Comparison of ENCODE assay signal across 10 cellular contexts in the genomic region with DNA sequence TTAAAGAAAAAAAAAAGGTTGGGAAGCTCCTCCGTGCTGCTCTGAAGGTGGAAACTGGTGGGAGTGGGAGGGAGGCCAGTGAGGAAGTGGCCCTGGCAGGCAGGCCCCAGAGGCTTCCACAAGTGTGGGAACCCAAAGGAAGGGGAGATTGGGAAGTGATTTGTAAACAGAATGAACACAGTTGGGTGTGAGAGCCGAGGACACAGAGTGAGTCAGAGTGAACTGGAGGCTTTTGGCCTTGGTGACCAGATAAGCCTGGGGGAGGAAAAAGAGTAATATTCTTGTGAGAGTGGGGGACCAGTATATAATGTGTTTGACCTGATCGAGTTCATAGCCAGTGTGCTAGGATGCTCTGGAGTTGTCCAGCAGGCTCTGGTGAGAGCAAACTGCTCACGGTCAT. TPM values are rescaled to one million over a fixed set of nuclear protein-coding genes. Genes with fewer than 3 reads are reported as not detected.
DNase-seq lines count a peak whose midpoint lies in the region; ATAC-seq and TF ChIP-seq lines count a peak whose summit lies in the region.
"Had no signal": no experiment of that assay in that cellular context is flagged by ENCODE, and none has a peak within 500 bp of the region (broad histone marks: within the 10 kb centered on the region; RNA-seq: fewer than 3 reads in every experiment).

No MANE protein-coding gene starts in this region.

- ATAC-seq in HG03342 (IDR thresholded peaks at IDR 0.05; ENCODE audit: unreplicated experiment), result no peak

- no peak for DNase-seq in Caco-2
- DNase-seq in ascending aorta (ENCODE audit: low spot score in 2 of 2), result no peak
- DNase-seq in suprapubic skin (ENCODE audit: low spot score in 2 of 2), result no peak
- no peak for DNase-seq in SIG-M5 (lab: John Stamatoyannopoulos, UW)
- no peak for DNase-seq in Karpas-422
- DNase-seq: NCI-H1694 treated with DMSO at 0.1 percent for 48 hours had no signal

- TF ChIP-seq RAD21 in liver (IDR thresholded peaks at IDR 0.05), result no peak

- H2AFZ ChIP-seq in ACC112 (ENCODE audit: low read length, unreplicated experiment) (no peak overlapping the region), Karpas-422 (ENCODE audit: low read length) (no peak overlapping the region)

- no peaks in the 10 kb centered on the region for H3K27me3 ChIP-seq in ACC112 (ENCODE audit: insufficient read depth, low read length)
- no peaks in the 10 kb centered on the region for H3K27me3 ChIP-seq in Caco-2 (replicated peaks; ENCODE audit: control insufficient read depth, insufficient read depth, low read length)
- H3K27me3 ChIP-seq in ascending aorta, result no peaks in the 10 kb centered on the region
- no peaks in the 10 kb centered on the region for H3K27me3 ChIP-seq in liver (ENCODE audit: control insufficient read depth in 4 of 4, insufficient read depth in 4 of 4, low read length in 3 of 4)
- no peaks in the 10 kb centered on the region for H3K27me3 ChIP-seq in suprapubic skin
- no peaks in the 10 kb centered on the region for H3K27me3 ChIP-seq in Karpas-422 (ENCODE audit: low read length)

- POLR2A ChIA-PET in Caco-2 (lab: Charles Lee), result no interaction called here

- BruUV-seq in Caco-2 (replicated peaks; lab: Mats Ljungman, UMichigan), result no TSS peak

- H3K9ac ChIP-seq in liver (ENCODE audit: low read depth in 1 of 2, low read length in 2 of 2) (no peak overlapping the region), Karpas-422 (ENCODE audit: low read length) (no peak overlapping the region)

- H3K9me3 ChIP-seq in Caco-2 (0 out of 2 replicates have a peak, but pooled peaks cover 2% of the 10 kb centered on the region), ascending aorta (no peaks in the 10 kb centered on the region), liver (ENCODE audit: control insufficient read depth in 4 of 4, low read length in 3 of 4) (no peaks in the 10 kb centered on the region), suprapubic skin (no peaks in the 10 kb centered on the region), Karpas-422 (ENCODE audit: low read length) (no peaks in the 10 kb centered on the region)

- H3K4me3 ChIP-seq in ACC112 (ENCODE audit: low read depth, low read length) (no peak overlapping the region), Caco-2 (ENCODE audit: low read depth, low read length) (no peak overlapping the region), ascending aorta (no peak overlapping the region), liver (ENCODE audit: low read depth in 1 of 3, low read length in 3 of 3) (no peak overlapping the region), suprapubic skin (no peak overlapping the region), Karpas-422 (ENCODE audit: low read length) (no peak overlapping the region)

- H3K27me3 Mint-ChIP-seq in Caco-2 (ENCODE audit: insufficient read depth, unreplicated experiment), result no peaks in the 10 kb centered on the region

- H3K27ac Mint-ChIP-seq in Caco-2 (ENCODE audit: unreplicated experiment), result peak overlapping the region; percentile 51

- no peak for TF ChIP-seq EP300 in suprapubic skin (IDR thresholded peaks at IDR 0.05)

- H3K4me3 Mint-ChIP-seq in Caco-2 (ENCODE audit: unreplicated experiment), result no peak overlapping the region

- no peak for TF ChIP-seq POLR2A in suprapubic skin (IDR thresholded peaks at IDR 0.05)

- no peaks in the 10 kb centered on the region for H3K4me1 Mint-ChIP-seq in Caco-2 (ENCODE audit: low read depth, unreplicated experiment)

- H3K4me1 ChIP-seq in ACC112 (ENCODE audit: control insufficient read depth, insufficient read depth, low read length, unreplicated experiment) (peaks cover 21% of the 10 kb centered on the region), Caco-2 (no peaks in the 10 kb centered on the region), ascending aorta (peaks cover 0 to 2% of the 10 kb centered on the region in 2 donors), liver (ENCODE audit: control insufficient read depth in 4 of 4, insufficient read depth in 4 of 4, low read length in 3 of 4) (peaks cover 0 to 8% (median 4%) of the 10 kb centered on the region in 4 donors), suprapubic skin (no peaks in the 10 kb centered on the region), Karpas-422 (ENCODE audit: low read length) (no peaks in the 10 kb centered on the region)

- no peaks in the 10 kb centered on the region for H4K20me1 ChIP-seq in Karpas-422 (ENCODE audit: insufficient read depth, low read depth, low read length)

- peaks cover 14% of the 10 kb centered on the region; the same call in 1 of the 2 replicates for H3K36me3 ChIP-seq in ACC112 (ENCODE audit: insufficient read depth, low read length)
- peaks cover 7% of the 10 kb centered on the region for H3K36me3 ChIP-seq in Caco-2 (ENCODE audit: control insufficient read depth, insufficient read depth, low read length)
- H3K36me3 ChIP-seq in ascending aorta, result peaks cover 73 to 97% of the 10 kb centered on the region in 2 donors
- H3K36me3 ChIP-seq in liver (ENCODE audit: control insufficient read depth in 4 of 4, insufficient read depth in 3 of 4, low read depth in 1 of 4, low read length in 3 of 4), result peaks cover 22 to 69% (median 48%) of the 10 kb centered on the region in 4 donors
- peaks cover 96% of the 10 kb centered on the region for H3K36me3 ChIP-seq in suprapubic skin
- peaks cover 47% of the 10 kb centered on the region for H3K36me3 ChIP-seq in Karpas-422 (ENCODE audit: insufficient read depth, low read length)

- H3K4me2 ChIP-seq in Karpas-422 (ENCODE audit: low read depth, low read length, poor library complexity, severe bottlenecking), result no peak overlapping the region

- no peaks in the 10 kb centered on the region for H3K9me2 ChIP-seq in Karpas-422 (replicated peaks; ENCODE audit: insufficient read depth, low read length)

- H3K79me2 ChIP-seq in ACC112 (ENCODE audit: control insufficient read depth, insufficient read depth, low read length, unreplicated experiment), result peaks cover 12% of the 10 kb centered on the region
- peaks cover 3% of the 10 kb centered on the region; the same call in 1 of the 2 replicates for H3K79me2 ChIP-seq in Karpas-422 (ENCODE audit: low read length)

- CTCF ChIA-PET in Caco-2 (lab: Charles Lee), result interaction anchor here (0.6 kb wide), 1 partner anchor 453 kb away, joined by 3 read pairs; no protein-coding TSS in a partner anchor

- H3K9me3 Mint-ChIP-seq in Caco-2 (ENCODE audit: unreplicated experiment), result no peaks in the 10 kb centered on the region

- TF ChIP-seq CTCF in Caco-2 (IDR thresholded peaks at IDR 0.05; ENCODE audit: insufficient read depth in 1 of 2, low read depth in 1 of 2, low read length in 1 of 2, severe bottlenecking in 1 of 2, unreplicated experiment in 1 of 2) (no peak), ascending aorta (IDR thresholded peaks at IDR 0.05) (no peak), liver (IDR thresholded peaks at IDR 0.05; ENCODE audit: low read depth, low read length, missing input control) (no peak), suprapubic skin (IDR thresholded peaks at IDR 0.05) (no peak)

- H3K27ac ChIP-seq in ACC112 (ENCODE audit: low read depth, low read length), result peak overlapping the region; percentile 75
- peak overlapping the region; percentile 15 to 27 for H3K27ac ChIP-seq in ascending aorta
- H3K27ac ChIP-seq in liver (ENCODE audit: low read depth in 1 of 2, low read length in 2 of 2), result peak overlapping the region; percentile 2 to 31
- no peak overlapping the region for H3K27ac ChIP-seq in suprapubic skin
- no peak overlapping the region for H3K27ac ChIP-seq in Karpas-422 (ENCODE audit: low read length)

- 72% methylated on average over 4 of the region's 4 CpGs for WGBS in liver
- 66% methylated on average over 4 of the region's 4 CpGs for WGBS in suprapubic skin

- intact Hi-C loops in Caco-2 (cut with micrococcal nuclease; ENCODE audit: unreplicated experiment) (no loop called here), ascending aorta (cut with DNase I) (no loop called here)

- H3K36me3 Mint-ChIP-seq in Caco-2 (ENCODE audit: insufficient read depth, unreplicated experiment), result peaks cover 94% of the 10 kb centered on the region

TF ChIP-seq in liver, 16 proteins besides CTCF, POLR2A, EP300 and RAD21:
- TF ChIP-seq RXRA (IDR thresholded peaks at IDR 0.05) (peak; percentile 33 to 41), NR2F2 (IDR thresholded peaks at IDR 0.05) (no peak), HNF4A (conservative IDR thresholded peaks at IDR 0.05) (no peak), YY1 (IDR thresholded peaks at IDR 0.05) (no peak), SP1 (IDR thresholded peaks at IDR 0.05) (no peak)
- TF ChIP-seq, protein P1, sequence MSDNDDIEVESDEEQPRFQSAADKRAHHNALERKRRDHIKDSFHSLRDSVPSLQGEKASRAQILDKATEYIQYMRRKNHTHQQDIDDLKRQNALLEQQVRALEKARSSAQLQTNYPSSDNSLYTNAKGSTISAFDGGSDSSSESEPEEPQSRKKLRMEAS (IDR thresholded peaks at IDR 0.05), result no peak

RNA-seq across cellular contexts. Expression of a gene that starts 23.0 kb away (rescaled TPM):
- total RNA-seq in Caco-2 (2022) (22.4 and 25.2 TPM in 2 replicates), ascending aorta (25.2 TPM), liver (10 to 100 TPM; 12.9 to 17.3 TPM), suprapubic skin (10 to 100 TPM; 23.4 to 26.6 (median 24.6) TPM)
- polyA plus RNA-seq in liver, result 10 to 100 TPM in 1 of 2 donors, 1 to 10 TPM in 1; 6.1 to 10.5 TPM
- 41.9 and 44.5 TPM in 2 replicates for total RNA-seq in Karpas-422 (2014; rRNA removed; shearing (Covaris generic); ENCODE audit: low replicate concordance)

RNA-seq across cellular contexts. Expression of a gene that starts 34.6 kb away (rescaled TPM):
- total RNA-seq in Caco-2 (2022) (1.6 and 1.7 TPM in 2 replicates), ascending aorta (not detected), liver (under 1 TPM; 0.17 to 0.42 TPM), suprapubic skin (1 to 10 TPM in 3 of 4 donors, under 1 TPM in 1; 0.91 to 2.0 (median 1.6) TPM)
- polyA plus RNA-seq in liver, result under 1 TPM; 0.06 to 0.17 TPM
- total RNA-seq in Karpas-422 (2014; rRNA removed; shearing (Covaris generic); ENCODE audit: low replicate concordance), result not detected in 2 replicates
- total RNA-seq: T-helper 2 cell treated with Interferon-gamma antibody and Interleukin-4, amounts not matched to agents 100 ng/mL and 5 ng/mL, for 36 hours had no signal

Comparison
In these comparisons a context has a peak if more than half of its experiments do, and no peak if none do; other contexts are left out.
1. H3K27ac ChIP-seq: peak in ACC112 (single experiment), ascending aorta (2 of 2) and liver (2 of 2); none in suprapubic skin (single experiment) and Karpas-422 (single experiment).